Comparison of ENCODE assay signal across 10 cellular contexts in the genomic region with DNA sequence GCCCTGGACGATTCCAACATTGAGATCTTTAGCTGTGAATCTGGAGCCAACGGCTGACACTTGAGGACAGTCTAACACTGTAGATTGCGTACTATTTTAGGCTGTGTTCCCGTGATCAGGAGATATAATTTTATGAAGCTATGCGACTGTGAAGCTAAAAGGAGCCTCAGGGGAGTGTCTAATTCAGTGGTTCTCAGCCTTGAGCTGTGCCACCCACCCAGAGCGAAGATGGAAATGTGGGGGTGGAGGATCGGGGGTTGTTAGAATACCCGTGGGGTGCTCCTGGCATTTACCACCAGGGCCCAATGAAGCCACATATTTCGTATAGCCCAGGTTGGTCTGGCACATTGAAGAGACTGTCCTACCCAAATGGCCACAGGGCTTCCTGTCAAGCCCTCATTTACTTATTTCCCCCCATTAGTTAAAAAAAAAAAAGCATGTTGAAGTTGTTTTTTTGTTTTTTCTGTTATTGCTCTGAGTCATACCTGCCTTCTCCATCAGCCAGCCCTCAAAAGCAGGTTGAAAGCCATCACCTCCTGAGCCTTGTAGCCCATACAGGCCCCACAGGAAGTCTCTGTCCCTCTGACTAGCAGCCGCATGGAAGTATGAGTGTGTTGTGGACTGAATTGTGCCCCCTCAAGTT.
DNase-seq lines count a peak whose midpoint lies in the region; ATAC-seq and FAIRE-seq lines count a peak whose summit lies in the region.
"Had no signal": no experiment of that assay in that cellular context is flagged by ENCODE, and none has a peak within 500 bp of the region (broad histone marks: within the 10 kb centered on the region; RNA-seq: fewer than 3 reads in every experiment).

No MANE protein-coding gene starts in this region.

- H3K4me3 ChIP-seq in SJCRH30, result no peak overlapping the region
- H3K4me3 ChIP-seq: K562 had no signal

- no peaks in the 10 kb centered on the region for H3K9me3 ChIP-seq in SJCRH30 (replicated peaks)

- in situ Hi-C loops in G401 (cut with HindIII; ENCODE audit: low sequenced_read_pairs), result no loop called here

- DNase-seq in GM19239 (ENCODE audit: insufficient read length, low spot score) (peak; percentile 19), G401 (ENCODE audit: low spot score) (no peak), NCI-H146 treated with DMSO at 0.1 percent for 48 hours (lab: John Stamatoyannopoulos, UW; ENCODE audit: unreplicated experiment) (no peak), OCI-M2 (lab: John Stamatoyannopoulos, UW; ENCODE audit: unreplicated experiment) (no peak), SJCRH30 (no peak)
- peak; percentile 22 for DNase-seq in activated naive CD4-positive, alpha-beta T cell treated with anti-CD3 and anti-CD28 coated beads, Interleukin-2, amount 50 U/mL, for 16 hours
- DNase-seq in stimulated activated CD4-positive, alpha-beta T cell treated with anti-CD3 and anti-CD28 coated beads, Interleukin-15, amount 100 ng/mL, for 24 hours, result peak; percentile 58

- peaks cover 2% of the 10 kb centered on the region for H3K36me3 ChIP-seq in SJCRH30

- no peak overlapping the region for H3K27ac ChIP-seq in SJCRH30
- H3K27ac ChIP-seq: epithelial cell of prostate had no signal

- no peaks in the 10 kb centered on the region for H3K27me3 ChIP-seq in SJCRH30

- H3K4me1 ChIP-seq in SJCRH30, result no peaks in the 10 kb centered on the region

- FAIRE-seq in GM19239 (lab: Jason Lieb, UNC), result peak; percentile 90
- FAIRE-seq: K562 had no signal

- peak; percentile 41 for ATAC-seq in HG03064 (IDR thresholded peaks at IDR 0.05; ENCODE audit: low read depth, unreplicated experiment)

Comparison
In these comparisons a context has a peak if more than half of its experiments do, and no peak if none do; other contexts are left out.
1. DNase-seq: peak in GM19239 (single experiment), activated naive CD4-positive, alpha-beta T cell treated with anti-CD3 and anti-CD28 coated beads, Interleukin-2, amount 50 U/mL, for 16 hours (single experiment) and stimulated activated CD4-positive, alpha-beta T cell treated with anti-CD3 and anti-CD28 coated beads, Interleukin-15, amount 100 ng/mL, for 24 hours (single experiment); none in G401 (single experiment), NCI-H146 treated with DMSO at 0.1 percent for 48 hours (single experiment), OCI-M2 (single experiment) and SJCRH30 (0 of 2).